Comparison of ENCODE assay signal across 25 cellular contexts in the genomic region with DNA sequence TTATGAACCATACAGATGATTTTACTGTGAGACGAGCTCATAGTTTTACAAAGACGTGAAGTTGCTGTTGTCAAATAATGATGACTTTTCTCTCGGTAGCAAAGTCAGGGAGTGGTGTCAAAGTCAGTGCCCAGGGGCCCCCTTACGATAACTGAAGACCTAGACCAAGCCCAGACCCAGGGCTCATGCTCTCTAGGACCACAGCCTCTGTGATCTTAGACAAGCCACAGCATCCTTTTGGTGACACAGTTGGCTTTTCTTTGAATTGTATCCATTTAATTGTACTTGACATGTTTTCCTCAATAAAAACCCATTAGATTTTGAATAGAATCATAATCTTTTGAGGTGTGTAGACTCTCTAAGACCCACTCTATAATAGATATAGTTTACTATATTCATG. TPM values are rescaled to one million over a fixed set of nuclear protein-coding genes. Genes with fewer than 3 reads are reported as not detected.
"Had no signal": no experiment of that assay in that cellular context is flagged by ENCODE, and none has a peak within 500 bp of the region (broad histone marks: within the 10 kb centered on the region; RNA-seq: fewer than 3 reads in every experiment).

No MANE protein-coding gene starts in this region.

- H3K4me1 Mint-ChIP-seq: endodermal cell had no signal

- H3K4me3 Mint-ChIP-seq: dendritic cell treated with granulocyte-macrophage colony-stimulating factor and Interleukin-4, amounts not matched to agents 40 ng/mL and 50 ng/mL, for 4 days; effector memory CD8-positive, alpha-beta T cell; endodermal cell had no signal

- H3K27me3 Mint-ChIP-seq: dendritic cell treated with granulocyte-macrophage colony-stimulating factor and Interleukin-4, amounts not matched to agents 40 ng/mL and 50 ng/mL, for 4 days had no signal

- H3K27ac Mint-ChIP-seq: dendritic cell treated with granulocyte-macrophage colony-stimulating factor and Interleukin-4, amounts not matched to agents 40 ng/mL and 50 ng/mL, for 4 days; effector memory CD8-positive, alpha-beta T cell; endodermal cell had no signal

- H3K9me3 Mint-ChIP-seq: dendritic cell treated with granulocyte-macrophage colony-stimulating factor and Interleukin-4, amounts not matched to agents 40 ng/mL and 50 ng/mL, for 4 days; effector memory CD8-positive, alpha-beta T cell; endodermal cell had no signal

- DNase-seq: colonic mucosa; cortex of kidney; dermis blood vessel endothelial cell; dorsolateral prefrontal cortex; effector CD4-positive, alpha-beta T cell; effector CD8-positive, alpha-beta T cell; effector memory CD4-positive, alpha-beta T cell; effector memory CD8-positive, alpha-beta T cell; endodermal cell; erythroblast; esophagus squamous epithelium; foreskin fibroblast; foreskin keratinocyte; foreskin melanocyte; gastrocnemius medialis; glutamatergic neuron; head of caudate nucleus; heart left ventricle; heart right ventricle had no signal

- ATAC-seq: effector memory CD8-positive, alpha-beta T cell; esophagus mucosa; foreskin keratinocyte; gastrocnemius medialis; gastroesophageal sphincter; heart left ventricle; heart right ventricle had no signal

RNA-seq across cellular contexts. Expression of a gene that starts 48.8 kb away (rescaled TPM):
- total RNA-seq: dermis blood vessel endothelial cell, dermis microvascular lymphatic vessel endothelial cell, endothelial cell of umbilical vein, glomerular endothelial cell had no signal
